Comparison of ENCODE assay signal across 10 cellular contexts in genomic region chr5:14440598-14441401, GRCh38.
DNase-seq lines count a peak whose midpoint lies in the region; ATAC-seq and TF ChIP-seq lines count a peak whose summit lies in the region.
"Had no signal": no experiment of that assay in that cellular context is flagged by ENCODE, and none has a peak within 500 bp of the region (broad histone marks: within the 10 kb centered on the region; RNA-seq: fewer than 3 reads in every experiment).

No MANE protein-coding gene starts in this region.

- intact Hi-C loops in gastrocnemius medialis (cut with DNase I; ENCODE audit: low total_unique reads) = loop anchor here (5.0 kb wide), 1 partner anchor 43 kb away; no protein-coding TSS in a partner anchor

- peak in 1 of 2 donors; percentile 59 for TF ChIP-seq POLR2A in gastrocnemius medialis (IDR thresholded peaks at IDR 0.05)

- no peak overlapping the region for H2AFZ ChIP-seq in H9 (ENCODE audit: low read length)

- peak overlapping the region; percentile 31 to 55 (median 51) for H3K4me3 ChIP-seq in gastrocnemius medialis

- no peak overlapping the region for H3K9ac ChIP-seq in H9 (ENCODE audit: extremely low read depth, insufficient read length, low read length)

- no peak overlapping the region for H3K14ac ChIP-seq in H9 (ENCODE audit: insufficient read depth, low read length)

- H4K8ac ChIP-seq in H9 (replicated peaks; ENCODE audit: insufficient read length, low read depth, low read length) = no peak overlapping the region

- H2BK120ac ChIP-seq in H9 (ENCODE audit: low read depth, low read length, poor library complexity, severe bottlenecking) = no peak overlapping the region

- H3K56ac ChIP-seq in H9 (ENCODE audit: insufficient read length, low read depth, low read length) = no peak overlapping the region

- no peak for DNase-seq in H9
- DNase-seq in astrocyte of the hippocampus (ENCODE audit: low read depth, low spot score) = peak; percentile 91
- peak; percentile 94 for DNase-seq in iris pigment epithelial cell (ENCODE audit: low read depth)
- peak; percentile 26 to 63 for DNase-seq in gastrocnemius medialis
- no peak for DNase-seq in naive thymus-derived CD8-positive, alpha-beta T cell
- DNase-seq in stimulated activated CD4-positive, alpha-beta T cell treated with anti-CD3 and anti-CD28 coated beads, Interleukin-2, amount 100 ng/mL, for 24 hours = no peak
- DNase-seq in SKM-1 treated with dmso at 0.1 percent for 144 hours (lab: John Stamatoyannopoulos, UW; ENCODE audit: unreplicated experiment) = no peak
- DNase-seq: effector CD4-positive, alpha-beta T cell; NCI-H446 treated with DMSO at 0.1 percent for 48 hours had no signal

- no CpG with 5 or more reads among the region's 40 CpGs for WGBS in H9 (ENCODE audit: extremely low coverage, insufficient read length, low lambda C conversion rate)

- in situ Hi-C loops in gastrocnemius medialis (cut with MboI; ENCODE audit: low sequenced_read_pairs in 4 of 4) = no loop called here

- H4K20me1 ChIP-seq in H9 (ENCODE audit: control insufficient read depth, insufficient read depth, insufficient read length) = no peaks in the 10 kb centered on the region

- peaks cover 16% of the 10 kb centered on the region in 2 experiments for H3K4me1 Mint-ChIP-seq in H9
- peaks cover 4 to 12% (median 8%) of the 10 kb centered on the region in 4 donors for H3K4me1 Mint-ChIP-seq in naive thymus-derived CD8-positive, alpha-beta T cell

- no peak overlapping the region for H3K4me3 Mint-ChIP-seq in H9
- H3K4me3 Mint-ChIP-seq in naive thymus-derived CD8-positive, alpha-beta T cell = no peak overlapping the region

- no peak overlapping the region for H2BK15ac ChIP-seq in H9 (ENCODE audit: low read depth, low read length)

- H3K4ac ChIP-seq in H9 (ENCODE audit: low read depth, low read length) = no peak overlapping the region

- H3K27me3 Mint-ChIP-seq in H9 (ENCODE audit: low read depth) = no peaks in the 10 kb centered on the region
- H3K27me3 Mint-ChIP-seq in naive thymus-derived CD8-positive, alpha-beta T cell = peaks cover 0 to 2% (median 0%) of the 10 kb centered on the region in 5 donors

- H3K79me2 ChIP-seq in H9 (ENCODE audit: insufficient read depth, low read length) = no peaks in the 10 kb centered on the region

- H3K27ac ChIP-seq in H9 (ENCODE audit: insufficient read length, low read depth, low read length) (no peak overlapping the region), gastrocnemius medialis (peak overlapping the region; percentile 49 to 72 (median 69))

- no peaks in the 10 kb centered on the region for H3K36me3 ChIP-seq in gastrocnemius medialis

- H3K4me1 ChIP-seq in H9 (ENCODE audit: insufficient read depth, low read length) (peaks cover 3% of the 10 kb centered on the region; the same call in 1 of the 2 replicates), gastrocnemius medialis (peaks cover 7 to 12% of the 10 kb centered on the region in 2 donors)

- peaks cover 6% of the 10 kb centered on the region in 2 experiments; a peak in 4 of 5 replicates for H3K9me3 Mint-ChIP-seq in H9
- peaks cover 0 to 5% (median 0%) of the 10 kb centered on the region in 9 donors for H3K9me3 Mint-ChIP-seq in naive thymus-derived CD8-positive, alpha-beta T cell

- no peaks in the 10 kb centered on the region for H3K23me2 ChIP-seq in H9 (ENCODE audit: insufficient read length, low read depth, low read length, poor library complexity, severe bottlenecking)

- no peak overlapping the region for H4K5ac ChIP-seq in H9 (ENCODE audit: insufficient read length, low read depth, low read length)

- H3K18ac ChIP-seq in H9 (ENCODE audit: insufficient read length, low read depth, low read length) = no peak overlapping the region

- no peak overlapping the region for H3K4me2 ChIP-seq in H9 (ENCODE audit: insufficient read depth, insufficient read length, low read length)

- no peak overlapping the region for H3K23ac ChIP-seq in H9 (ENCODE audit: insufficient read length, low read depth, low read length)

- POLR2A ChIA-PET in naive thymus-derived CD8-positive, alpha-beta T cell (lab: Charles Lee) = no interaction called here

- H3K9me3 ChIP-seq in H9 (ENCODE audit: control insufficient read depth, low read depth, low read length) = no peaks in the 10 kb centered on the region
- H3K9me3 ChIP-seq in gastrocnemius medialis = no peaks in the 10 kb centered on the region

- H3K36me3 Mint-ChIP-seq in H9 (ENCODE audit: insufficient read depth in 1 of 3, low read depth in 3 of 3) = peaks cover 10 to 17% (median 13%) of the 10 kb centered on the region in 3 experiments
- no peaks in the 10 kb centered on the region for H3K36me3 Mint-ChIP-seq in naive thymus-derived CD8-positive, alpha-beta T cell

- peak overlapping the region; percentile 65 to 84 (median 78); a peak in 6 of 7 replicates for H3K27ac Mint-ChIP-seq in H9
- H3K27ac Mint-ChIP-seq in naive thymus-derived CD8-positive, alpha-beta T cell = no peak overlapping the region

- H2BK5ac ChIP-seq in H9 (ENCODE audit: insufficient read length, low read length) = no peak overlapping the region

- no peak overlapping the region for H2AK5ac ChIP-seq in H9 (ENCODE audit: insufficient read length, low read length)

- H2BK20ac ChIP-seq in H9 (ENCODE audit: low read depth, low read length, poor library complexity, severe bottlenecking) = no peak overlapping the region

- no peak overlapping the region for H2BK12ac ChIP-seq in H9 (ENCODE audit: insufficient read length, low read depth, low read length)

- H3K27me3 ChIP-seq in H9 (ENCODE audit: insufficient read depth, low read length) (no peaks in the 10 kb centered on the region), gastrocnemius medialis (no peaks in the 10 kb centered on the region)

- no peak overlapping the region for H4K91ac ChIP-seq in H9 (ENCODE audit: insufficient read length, low read depth, low read length)

- ATAC-seq in gastrocnemius medialis = peak; percentile 72 to 79
- no peak for ATAC-seq in naive thymus-derived CD8-positive, alpha-beta T cell
- ATAC-seq in GM19023 (IDR thresholded peaks at IDR 0.05; ENCODE audit: unreplicated experiment) = no peak

- H3T11ph ChIP-seq in H9 (ENCODE audit: low read length) = no peak overlapping the region

- no peak for TF ChIP-seq CTCF in H9 (conservative IDR thresholded peaks at IDR 0.05)
- TF ChIP-seq CTCF in gastrocnemius medialis (IDR thresholded peaks at IDR 0.05 in 4 of 5, conservative IDR thresholded peaks at IDR 0.05 in 1 of 5) = no peak

- no peaks in the 10 kb centered on the region for H3K79me1 ChIP-seq in H9 (ENCODE audit: insufficient read depth, low read depth, low read length, poor library complexity, severe bottlenecking)

Comparison
In these comparisons a context has a peak if more than half of its experiments do, and no peak if none do; other contexts are left out.
1. DNase-seq: peak in astrocyte of the hippocampus (single experiment), iris pigment epithelial cell (single experiment) and gastrocnemius medialis (2 of 2); none in H9 (single experiment), naive thymus-derived CD8-positive, alpha-beta T cell (0 of 10), stimulated activated CD4-positive, alpha-beta T cell treated with anti-CD3 and anti-CD28 coated beads, Interleukin-2, amount 100 ng/mL, for 24 hours (0 of 2) and SKM-1 treated with dmso at 0.1 percent for 144 hours (single experiment).
2. H3K27ac Mint-ChIP-seq: peak in H9 (3 of 3); none in naive thymus-derived CD8-positive, alpha-beta T cell (0 of 10).
3. ATAC-seq: peak in gastrocnemius medialis (2 of 2); none in naive thymus-derived CD8-positive, alpha-beta T cell (0 of 2) and GM19023 (single experiment).